In genomic region chr3:71089271-71089670, GRCh38 we compare ENCODE assay signal across 15 cellular contexts.
A peak's percentile ranks its signal among the peaks of the same experiment; 100 is the strongest.
DNase-seq lines count a peak whose midpoint lies in the region; ATAC-seq and TF ChIP-seq lines count a peak whose summit lies in the region.
"Had no signal": no experiment of that assay in that cellular context is flagged by ENCODE, and none has a peak within 500 bp of the region (broad histone marks: within the 10 kb centered on the region; RNA-seq: fewer than 3 reads in every experiment).

No MANE protein-coding gene starts in this region.

- peak; percentile 36 for DNase-seq in activated CD4-positive, alpha-beta T cell treated with anti-CD3 and anti-CD28 coated beads for 48 hours
- no peak for DNase-seq in activated CD4-positive, alpha-beta T cell treated with anti-CD3 and anti-CD28 coated beads, Interleukin-2, amount 50 U/mL, for 1 hour
- DNase-seq in MV-4-11 (lab: John Stamatoyannopoulos, UW): peak; percentile 57
- DNase-seq in central memory CD8-positive, alpha-beta T cell (ENCODE audit: low spot score in 2 of 2): no peak
- no peak for DNase-seq in osteoblast (ENCODE audit: insufficient read length, low spot score, missing footprints)
- DNase-seq in globus pallidus (ENCODE audit: low spot score): no peak
- DNase-seq in A673 (ENCODE audit: low spot score): no peak
- no peak for DNase-seq in thyroid gland
- DNase-seq: activated CD8-positive, alpha-beta memory T cell treated with anti-CD3 and anti-CD28 coated beads, Interleukin-2, amount 50 U/mL, for 48 hours; effector CD8-positive, alpha-beta T cell; heart left ventricle; KBM-7; NCI-H69; nephron progenitor cell; T1000 had no signal

- POLR2A ChIA-PET in A673 (lab: Charles Lee; ENCODE audit: low non-redundant PET): interaction anchor here (0.5 kb wide), 1 partner anchor 52 kb away, joined by 3 read pairs; no protein-coding TSS in a partner anchor

- no peak overlapping the region for H3K4me3 ChIP-seq in osteoblast (ENCODE audit: insufficient read depth, low read length)
- no peak overlapping the region for H3K4me3 ChIP-seq in A673 (ENCODE audit: low read depth, low read length, poor library complexity, severe bottlenecking)
- no peak overlapping the region for H3K4me3 ChIP-seq in thyroid gland (replicated peaks in 1 of 3)
- H3K4me3 ChIP-seq: heart left ventricle had no signal

- BruUV-seq in A673 (replicated peaks; lab: Mats Ljungman, UMichigan): no TSS peak

- no peak for TF ChIP-seq CTCF in osteoblast (IDR thresholded peaks at IDR 0.05; ENCODE audit: extremely low read depth, low read depth, low read length)
- no peak for TF ChIP-seq CTCF in A673 (conservative IDR thresholded peaks at IDR 0.05; ENCODE audit: low read depth, low read length)
- TF ChIP-seq CTCF in thyroid gland (IDR thresholded peaks at IDR 0.05): no peak

- peaks cover 8% of the 10 kb centered on the region for H4K20me1 ChIP-seq in osteoblast (ENCODE audit: insufficient read depth, low read length)

- CTCF ChIA-PET in A673 (lab: Charles Lee): no interaction called here

- no peaks in the 10 kb centered on the region for H3K27me3 ChIP-seq in osteoblast (ENCODE audit: insufficient read depth, low read length)
- H3K27me3 ChIP-seq in A673 (replicated peaks; ENCODE audit: insufficient read depth, low read depth, low read length, poor library complexity): no peaks in the 10 kb centered on the region
- no peaks in the 10 kb centered on the region for H3K27me3 ChIP-seq in thyroid gland
- H3K27me3 ChIP-seq: heart left ventricle had no signal

- intact Hi-C loops in A673 (cut with micrococcal nuclease; ENCODE audit: unreplicated experiment) (no loop called here), thyroid gland (cut with DNase I) (no loop called here)

- H3K4me2 ChIP-seq in osteoblast (ENCODE audit: insufficient read depth, low read length): no peak overlapping the region

- H3K27ac Mint-ChIP-seq in central memory CD8-positive, alpha-beta T cell (ENCODE audit: low read depth): peak overlapping the region; percentile 70
- H3K27ac Mint-ChIP-seq: nephron progenitor cell had no signal

- peaks cover 65% of the 10 kb centered on the region for H3K4me1 Mint-ChIP-seq in central memory CD8-positive, alpha-beta T cell

- peaks cover 74% of the 10 kb centered on the region for H3K79me2 ChIP-seq in osteoblast (ENCODE audit: insufficient read depth, low read length)

- peaks cover 8% of the 10 kb centered on the region for H3K36me3 Mint-ChIP-seq in central memory CD8-positive, alpha-beta T cell (ENCODE audit: insufficient read depth)

- no peak for ATAC-seq in central memory CD8-positive, alpha-beta T cell (replicated peaks; ENCODE audit: extremely low read depth, poor library complexity, severe bottlenecking)
- ATAC-seq: heart left ventricle had no signal

- peak overlapping the region; percentile 26 for H3K4me3 Mint-ChIP-seq in central memory CD8-positive, alpha-beta T cell
- H3K4me3 Mint-ChIP-seq: nephron progenitor cell had no signal

- H3K36me3 ChIP-seq in osteoblast (ENCODE audit: insufficient read depth, low read length): no peaks in the 10 kb centered on the region
- H3K36me3 ChIP-seq in A673 (ENCODE audit: insufficient read depth, low read length, poor library complexity, severe bottlenecking): no peaks in the 10 kb centered on the region
- H3K36me3 ChIP-seq in thyroid gland: no peaks in the 10 kb centered on the region
- H3K36me3 ChIP-seq: heart left ventricle had no signal

- H3K27me3 Mint-ChIP-seq in central memory CD8-positive, alpha-beta T cell: no peaks in the 10 kb centered on the region

- WGBS in thyroid gland, 2 donors: 95% methylated on average over 2 of the region's 2 CpGs; no CpG with 5 or more reads in 1 of the 2 donors

- H3K27ac ChIP-seq in osteoblast (ENCODE audit: low read depth, low read length): peak overlapping the region; percentile 27
- H3K27ac ChIP-seq in A673 (ENCODE audit: low read depth, low read length, poor library complexity, severe bottlenecking): no peak overlapping the region
- no peak overlapping the region for H3K27ac ChIP-seq in thyroid gland
- H3K27ac ChIP-seq: heart left ventricle had no signal

- H2AFZ ChIP-seq in osteoblast (ENCODE audit: low read length): no peak overlapping the region

- peaks cover 19% of the 10 kb centered on the region for H3K4me1 ChIP-seq in osteoblast (ENCODE audit: insufficient read depth, low read length)
- no peaks in the 10 kb centered on the region for H3K4me1 ChIP-seq in A673 (ENCODE audit: insufficient read depth, low read length, poor library complexity, severe bottlenecking)
- H3K4me1 ChIP-seq in thyroid gland: no peaks in the 10 kb centered on the region

- H3K9me3 ChIP-seq in osteoblast (ENCODE audit: low read depth, low read length) (no peaks in the 10 kb centered on the region), A673 (ENCODE audit: low read depth, low read length, poor library complexity, severe bottlenecking) (no peaks in the 10 kb centered on the region), thyroid gland (no peaks in the 10 kb centered on the region)
- H3K9me3 ChIP-seq: heart left ventricle had no signal

- no peak for TF ChIP-seq POLR2A in thyroid gland (IDR thresholded peaks at IDR 0.05)

- no peaks in the 10 kb centered on the region for H3K9me3 Mint-ChIP-seq in central memory CD8-positive, alpha-beta T cell
- H3K9me3 Mint-ChIP-seq: nephron progenitor cell had no signal

Comparison
In these comparisons a context has a peak if more than half of its experiments do, and no peak if none do; other contexts are left out.
1. DNase-seq: peak in activated CD4-positive, alpha-beta T cell treated with anti-CD3 and anti-CD28 coated beads for 48 hours (single experiment) and MV-4-11 (single experiment); none in activated CD4-positive, alpha-beta T cell treated with anti-CD3 and anti-CD28 coated beads, Interleukin-2, amount 50 U/mL, for 1 hour (single experiment), central memory CD8-positive, alpha-beta T cell (0 of 2), osteoblast (single experiment), globus pallidus (single experiment), A673 (single experiment) and thyroid gland (0 of 2).